In genomic region chr4:25239528-25239927, GRCh38 we compare ENCODE assay signal across 1 cellular context.
A peak's percentile ranks its signal among the peaks of the same experiment; 100 is the strongest.
TF ChIP-seq lines count a peak whose summit lies in the region.

No MANE protein-coding gene starts in this region.

TF ChIP-seq in K562, 482 proteins besides CTCF, POLR2A, EP300 and RAD21:
- TF ChIP-seq RBFOX2 (IDR thresholded peaks at IDR 0.05; ENCODE audit: low read depth, low read length): 0 out of 2 replicates have a peak, but pooled peaks have one; percentile 5
TF ChIP-seq in K562: peak in this region for 1; not testable (repeated sequence) for 481.
